Comparison of ENCODE assay signal across 17 cellular contexts in the genomic region with DNA sequence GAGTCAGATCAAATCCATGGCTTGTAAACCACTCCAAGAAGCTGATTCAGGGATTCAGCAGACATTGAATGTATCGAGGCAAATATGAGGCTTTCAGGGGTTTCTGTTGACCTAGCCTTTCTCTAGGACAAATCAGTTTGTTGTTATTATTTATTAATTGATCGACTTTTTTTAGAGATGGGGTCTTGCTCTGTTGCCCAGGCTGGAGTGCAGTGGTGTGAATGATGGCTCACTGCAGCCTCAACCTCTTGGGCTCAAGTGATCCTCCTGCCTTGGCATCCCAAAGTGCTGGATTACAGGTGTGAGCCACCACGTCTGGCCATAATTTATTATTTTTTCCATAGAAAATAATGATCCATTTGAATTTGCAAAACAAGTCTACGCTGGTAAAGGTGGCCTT.
"Had no signal": no experiment of that assay in that cellular context is flagged by ENCODE, and none has a peak within 500 bp of the region (broad histone marks: within the 10 kb centered on the region; RNA-seq: fewer than 3 reads in every experiment).

No MANE protein-coding gene starts in this region.

- H3K9me3 ChIP-seq: adrenal gland, left lung, ovary, sigmoid colon, SK-N-SH, suprapubic skin, upper lobe of right lung had no signal

- H3K9me3 Mint-ChIP-seq: neural crest cell had no signal

- H3K4me3 Mint-ChIP-seq: neural crest cell had no signal

- H3K27me3 ChIP-seq: adrenal gland, left lung, ovary, sigmoid colon, suprapubic skin, upper lobe of right lung had no signal

- H3K4me1 ChIP-seq: adrenal gland, sigmoid colon had no signal

- DNase-seq: activated CD8-positive, alpha-beta memory T cell treated with anti-CD3 and anti-CD28 coated beads for 24 hours; activated effector memory CD4-positive, alpha-beta T cell treated with anti-CD3 and anti-CD28 coated beads, Interleukin-2, amount 50 U/mL, for 16 hours; adrenal gland; caudate nucleus; effector CD4-positive, alpha-beta T cell; left lung; mesenchymal stem cell; ovary; sigmoid colon; stimulated activated CD4-positive, alpha-beta T cell treated with anti-CD3 and anti-CD28 coated beads, Interleukin-2, amount 100 ng/mL, for 24 hours; stimulated activated naive CD4-positive, alpha-beta T cell; upper lobe of right lung had no signal

- H3K36me3 ChIP-seq: adrenal gland, left lung, ovary, sigmoid colon, suprapubic skin, upper lobe of right lung had no signal

- ATAC-seq: activated CD4-positive, CD25-positive, alpha-beta regulatory T cell treated with anti-CD3 and anti-CD28 coated beads, Interleukin-2, amount 50 U/mL, for 24 hours; left lung; upper lobe of right lung had no signal

- H3K4me1 Mint-ChIP-seq: neural crest cell had no signal

- H3K4me3 ChIP-seq: adrenal gland, coronary artery, left lung, ovary, sigmoid colon, suprapubic skin, upper lobe of right lung had no signal
